ENCODE assay signal across 7 cellular contexts in the genomic region with DNA sequence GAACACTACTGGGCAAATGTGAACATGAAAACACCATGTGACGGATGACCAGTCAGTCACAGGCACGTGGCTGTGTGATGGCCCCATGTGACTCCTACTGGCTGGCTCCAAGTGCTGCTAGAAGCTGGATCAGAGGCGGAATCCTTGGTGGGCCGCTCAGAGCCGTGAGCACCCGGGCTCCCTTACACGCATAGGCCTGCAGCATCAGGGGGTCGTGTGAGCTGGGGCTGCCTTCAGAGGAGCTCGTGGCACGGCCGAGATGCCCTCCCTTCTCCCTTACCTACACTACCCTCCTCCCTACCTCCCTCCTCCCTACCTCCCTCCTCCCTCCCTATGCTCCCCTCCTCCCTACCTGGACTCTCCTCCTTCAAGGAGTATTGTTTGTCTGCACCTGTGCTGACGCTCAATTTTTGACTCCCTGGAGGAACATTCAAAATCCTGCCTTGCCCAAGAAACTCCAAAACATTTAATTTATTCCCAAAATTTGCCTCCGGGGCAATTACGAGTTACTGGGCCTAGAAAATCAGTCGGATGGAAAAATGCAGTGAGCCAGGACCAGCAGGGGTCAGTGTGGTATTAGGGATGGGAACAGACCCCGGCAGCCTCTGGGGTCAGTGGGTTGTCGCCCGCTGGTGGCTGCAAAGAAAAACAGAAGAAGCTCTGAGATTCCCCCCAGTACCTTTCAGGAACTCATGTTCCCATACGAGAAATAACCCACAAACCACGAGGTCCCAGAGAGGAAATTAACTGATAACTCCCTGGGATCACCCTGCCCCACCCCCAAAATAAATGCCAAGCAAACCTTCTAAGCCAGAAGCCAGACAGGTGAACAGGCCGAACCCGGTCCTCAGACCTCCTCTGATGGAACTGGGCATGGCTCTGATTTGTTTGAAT.
DNase-seq lines count a peak whose midpoint lies in the region; ATAC-seq and TF ChIP-seq lines count a peak whose summit lies in the region.

No MANE protein-coding gene starts in this region.

- no peaks in the 10 kb centered on the region for H3K27me3 Mint-ChIP-seq in activated naive CD8-positive, alpha-beta T cell treated with anti-CD3 and anti-CD28 coated beads, Interleukin-2, amount 50 U/mL, for 24 hours

- H3K27ac ChIP-seq in gastrocnemius medialis, result no peak overlapping the region

- intact Hi-C loops in left ventricle myocardium superior (cut with micrococcal nuclease), result loop anchor here (2.0 kb wide), 1 partner anchor 174 kb away; no protein-coding TSS in a partner anchor
- intact Hi-C loops in gastrocnemius medialis (cut with DNase I; ENCODE audit: low total_unique reads), result loop anchor here (1.0 to 5.0 kb wide), 2 partner anchors 175 to 322 kb away; no protein-coding TSS in a partner anchor

- in situ Hi-C loops in gastrocnemius medialis (cut with MboI; ENCODE audit: low sequenced_read_pairs in 4 of 4), result loop anchor here in 1 of 4 donors (25.0 kb wide), 1 partner anchor 312 kb away; no protein-coding TSS in a partner anchor

- no peaks in the 10 kb centered on the region for H3K9me3 ChIP-seq in gastrocnemius medialis

- H3K27ac Mint-ChIP-seq in activated naive CD8-positive, alpha-beta T cell treated with anti-CD3 and anti-CD28 coated beads, Interleukin-2, amount 50 U/mL, for 24 hours, result no peak overlapping the region

- no peaks in the 10 kb centered on the region for H3K36me3 Mint-ChIP-seq in activated naive CD8-positive, alpha-beta T cell treated with anti-CD3 and anti-CD28 coated beads, Interleukin-2, amount 50 U/mL, for 24 hours (ENCODE audit: low read depth)

- no peaks in the 10 kb centered on the region for H3K4me1 ChIP-seq in gastrocnemius medialis

- no peak overlapping the region for H3K4me3 Mint-ChIP-seq in activated naive CD8-positive, alpha-beta T cell treated with anti-CD3 and anti-CD28 coated beads, Interleukin-2, amount 50 U/mL, for 24 hours

- no peak for TF ChIP-seq POLR2A in gastrocnemius medialis (IDR thresholded peaks at IDR 0.05)

- peak; percentile 65 for ATAC-seq in activated naive CD8-positive, alpha-beta T cell treated with anti-CD3 and anti-CD28 coated beads, Interleukin-2, amount 50 U/mL, for 24 hours
- ATAC-seq in left ventricle myocardium superior (peak; percentile 53), gastrocnemius medialis (no peak), HG03097 (IDR thresholded peaks at IDR 0.05; ENCODE audit: low FRiP score, unreplicated experiment) (no peak)

- peak; percentile 78 for DNase-seq in GM12865 (ENCODE audit: low read depth)
- DNase-seq in NCI-H1092 (lab: John Stamatoyannopoulos, UW), result peak; percentile 70
- peak; percentile 24 for DNase-seq in SKM-1 treated with dmso at 0.1 percent for 144 hours (lab: John Stamatoyannopoulos, UW; ENCODE audit: unreplicated experiment)
- peak; percentile 76 for DNase-seq in activated naive CD8-positive, alpha-beta T cell treated with anti-CD3 and anti-CD28 coated beads, Interleukin-2, amount 50 U/mL, for 24 hours
- DNase-seq in left ventricle myocardium superior, result peak; percentile 73
- peak; percentile 26 to 34 for DNase-seq in gastrocnemius medialis

- peaks cover 0 to 3% (median 0%) of the 10 kb centered on the region in 3 donors for H3K27me3 ChIP-seq in gastrocnemius medialis

- no peaks in the 10 kb centered on the region for H3K36me3 ChIP-seq in gastrocnemius medialis

- H3K4me3 ChIP-seq in GM12865 (ENCODE audit: low read depth, low read length), result no peak overlapping the region
- no peak overlapping the region for H3K4me3 ChIP-seq in gastrocnemius medialis

- TF ChIP-seq CTCF in GM12865 (IDR thresholded peaks at IDR 0.05; ENCODE audit: insufficient read depth, low read depth, low read length, missing control alignments), result peak; percentile 71
- TF ChIP-seq CTCF in gastrocnemius medialis (IDR thresholded peaks at IDR 0.05 in 4 of 5, conservative IDR thresholded peaks at IDR 0.05 in 1 of 5), result peak; percentile 58 to 71 (median 67)

- no peaks in the 10 kb centered on the region for H3K9me3 Mint-ChIP-seq in activated naive CD8-positive, alpha-beta T cell treated with anti-CD3 and anti-CD28 coated beads, Interleukin-2, amount 50 U/mL, for 24 hours

- peaks cover 2% of the 10 kb centered on the region for H3K4me1 Mint-ChIP-seq in activated naive CD8-positive, alpha-beta T cell treated with anti-CD3 and anti-CD28 coated beads, Interleukin-2, amount 50 U/mL, for 24 hours

Comparison
In these comparisons a context has a peak if more than half of its experiments do, and no peak if none do; other contexts are left out.
1. DNase-seq: peak in every context shown above with its lines; median percentile 78 in GM12865; 76 in activated naive CD8-positive, alpha-beta T cell treated with anti-CD3 and anti-CD28 coated beads, Interleukin-2, amount 50 U/mL, for 24 hours; 73 in left ventricle myocardium superior; 70 in NCI-H1092; 30 in gastrocnemius medialis; 24 in SKM-1 treated with dmso at 0.1 percent for 144 hours.
2. ATAC-seq: peak in activated naive CD8-positive, alpha-beta T cell treated with anti-CD3 and anti-CD28 coated beads, Interleukin-2, amount 50 U/mL, for 24 hours (single experiment) and left ventricle myocardium superior (single experiment); none in gastrocnemius medialis (0 of 2) and HG03097 (single experiment).